ENCODE assay signal across 28 cellular contexts in the genomic region with DNA sequence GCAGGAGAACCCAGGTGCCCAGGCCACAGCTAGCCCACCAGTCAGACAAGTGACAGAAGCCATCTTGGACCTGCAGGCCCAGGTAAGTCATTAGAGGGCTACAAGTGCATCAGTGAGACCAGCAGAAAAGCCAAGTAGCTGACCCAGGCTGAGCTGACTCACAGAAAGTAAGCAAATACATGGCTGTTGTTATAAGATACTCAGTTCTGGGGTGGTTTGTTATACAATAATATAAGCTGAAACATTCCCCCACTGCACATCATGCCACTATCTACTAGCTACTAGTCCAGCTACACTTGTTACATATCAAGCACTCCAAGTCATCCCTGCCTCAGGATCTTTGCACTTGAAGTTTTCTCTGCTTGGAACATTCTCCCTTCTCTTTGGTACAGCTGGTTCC.
"Had no signal": no experiment of that assay in that cellular context is flagged by ENCODE, and none has a peak within 500 bp of the region (broad histone marks: within the 10 kb centered on the region; RNA-seq: fewer than 3 reads in every experiment).

No MANE protein-coding gene starts in this region.

- FAIRE-seq: endometrium, islet of Langerhans, keratinocyte had no signal

- H3K27me3 ChIP-seq: dorsolateral prefrontal cortex, esophagus squamous epithelium, gastrocnemius medialis, heart right ventricle, left lung had no signal

- ATAC-seq: effector memory CD8-positive, alpha-beta T cell; esophagus mucosa; gastrocnemius medialis; heart right ventricle; left cardiac atrium; left lung; left ventricle myocardium superior; lower lobe of right lung; mucosa of descending colon; naive thymus-derived CD8-positive, alpha-beta T cell had no signal

- DNase-seq: dermis blood vessel endothelial cell; dorsolateral prefrontal cortex; effector CD4-positive, alpha-beta T cell; effector memory CD8-positive, alpha-beta T cell; endodermal cell; erythroblast; esophagus squamous epithelium; foreskin fibroblast; foreskin melanocyte; gastrocnemius medialis; glutamatergic neuron; head of caudate nucleus; heart right ventricle; hippocampal formation; left cardiac atrium; left lung; left ventricle myocardium superior; lower lobe of right lung; mesenchymal stem cell; mucosa of descending colon; naive B cell; naive thymus-derived CD8-positive, alpha-beta T cell had no signal

- H3K36me3 ChIP-seq: esophagus squamous epithelium, gastrocnemius medialis, heart right ventricle, left lung, lower lobe of right lung had no signal

- H3K9me3 ChIP-seq: esophagus squamous epithelium, gastrocnemius medialis, lower lobe of right lung, mucosa of descending colon had no signal

- H3K4me3 ChIP-seq: coronary artery, dorsolateral prefrontal cortex, esophagus squamous epithelium, gastrocnemius medialis, heart right ventricle, left lung, lower lobe of right lung, mucosa of descending colon had no signal

- H3K27ac ChIP-seq: coronary artery, dorsolateral prefrontal cortex, epithelial cell of prostate, esophagus squamous epithelium, gastrocnemius medialis, heart right ventricle, left lung, lower lobe of right lung had no signal

- H3K4me1 ChIP-seq: esophagus squamous epithelium, left lung, lower lobe of right lung had no signal
